9 cellular contexts compared by ENCODE assay signal in genomic region chr19:7658219-7658686, GRCh38. TPM values are rescaled to one million over a fixed set of nuclear protein-coding genes. Genes with fewer than 3 reads are reported as not detected.
DNase-seq lines count a peak whose midpoint lies in the region; ATAC-seq, FAIRE-seq and TF ChIP-seq lines count a peak whose summit lies in the region.
"Had no signal": no experiment of that assay in that cellular context is flagged by ENCODE, and none has a peak within 500 bp of the region (broad histone marks: within the 10 kb centered on the region; RNA-seq: fewer than 3 reads in every experiment).

No MANE protein-coding gene starts in this region.

- no peak overlapping the region for H3K4me3 Mint-ChIP-seq in WTC11

- ATAC-seq in GM18861 (IDR thresholded peaks at IDR 0.05; ENCODE audit: unreplicated experiment): peak; percentile 70
- peak; percentile 72 for ATAC-seq in HG02678 (IDR thresholded peaks at IDR 0.05; ENCODE audit: unreplicated experiment)
- peak; percentile 60; the same call in 1 of the 2 replicates for ATAC-seq in WTC11
- no peak for ATAC-seq in left lobe of liver
- ATAC-seq in pancreas: no peak
- ATAC-seq in HG02981 (IDR thresholded peaks at IDR 0.05; ENCODE audit: unreplicated experiment): no peak

- DNase-seq in WTC11 (ENCODE audit: low spot score) (no peak), myocyte (ENCODE audit: low read depth) (peak; percentile 40), NCI-H2107 treated with DMSO at 0.1 percent for 48 hours (lab: John Stamatoyannopoulos, UW; ENCODE audit: unreplicated experiment) (no peak), left lobe of liver (ENCODE audit: low spot score) (no peak), pancreas (no peak)

- H3K36me3 ChIP-seq in pancreas: no peaks in the 10 kb centered on the region

- no peaks in the 10 kb centered on the region for H3K27me3 ChIP-seq in pancreas

- whole genome bisulfite sequencing in pancreas, 2 donors: 28% methylated on average over 9 of the region's 9 CpGs

- POLR2A ChIA-PET in WTC11 (lab: Charles Lee): no interaction called here

- H3K4me1 ChIP-seq in pancreas: no peaks in the 10 kb centered on the region

- H3K36me3 Mint-ChIP-seq in WTC11: no peaks in the 10 kb centered on the region

- no peaks in the 10 kb centered on the region for H3K9me3 Mint-ChIP-seq in WTC11

- H3K4me3 ChIP-seq in pancreas: no peak overlapping the region

- no peaks in the 10 kb centered on the region for H3K9me3 ChIP-seq in pancreas

- no peak overlapping the region for H3K27ac ChIP-seq in pancreas

- H3K4me1 Mint-ChIP-seq in WTC11: no peaks in the 10 kb centered on the region

- no peak overlapping the region for H3K27ac Mint-ChIP-seq in WTC11

- CTCF ChIA-PET in WTC11 (lab: Charles Lee): interaction anchor here (1.0 to 3.0 kb wide), 2 partner anchors 22 to 90 kb away, joined by 3 to 19 read pairs; partner anchors contain the start of gene TRAPPC5

- no peak for FAIRE-seq in pancreas (lab: Jason Lieb, UNC)
- FAIRE-seq: endothelial cell of umbilical vein had no signal

- H3K27me3 Mint-ChIP-seq in WTC11 (ENCODE audit: low read depth): peaks cover 44% of the 10 kb centered on the region

- intact Hi-C loops in pancreas (cut with DNase I): no loop called here

- TF ChIP-seq CTCF in WTC11 (IDR thresholded peaks at IDR 0.05): no peak
- no peak for TF ChIP-seq CTCF in pancreas (IDR thresholded peaks at IDR 0.05)

TF ChIP-seq in WTC11, 78 proteins besides CTCF, POLR2A, EP300 and RAD21:
- 0 out of 2 replicates have a peak, but pooled peaks have one; percentile 36 for TF ChIP-seq NFYB (CRISPR knock-in tag; conservative IDR thresholded peaks at IDR 0.05; ENCODE audit: low read depth)
- no peak for TF ChIP-seq ZNF138 (CRISPR knock-in tag; conservative IDR thresholded peaks at IDR 0.05)

RNA-seq across cellular contexts. Expression of gene RETN, which starts 10.6 kb away (rescaled TPM):
- total RNA-seq in WTC11 (2021): not detected in 3 replicates
- total RNA-seq in myocyte: not detected in 2 replicates
- polyA plus RNA-seq in myocyte (2012): not detected
- total RNA-seq in left lobe of liver: not detected
- not detected for total RNA-seq in pancreas
- 1 to 10 TPM; 2.2 to 5.9 TPM for polyA plus RNA-seq in pancreas
- total RNA-seq: endothelial cell of umbilical vein had no signal
- polyA plus RNA-seq: endothelial cell of umbilical vein had no signal

RNA-seq across cellular contexts. Expression of gene MCEMP1, which starts 18.6 kb away (rescaled TPM):
- total RNA-seq in WTC11 (2021) (not detected in 3 replicates), myocyte (not detected in 2 replicates), left lobe of liver (0.18 TPM), pancreas (1 to 10 TPM in 1 of 6 donors, under 1 TPM in 3, not detected in 2; 0.16 to 1.5 (median 0.67) TPM)
- polyA plus RNA-seq in myocyte (2012): not detected
- under 1 TPM; 0.19 to 0.28 TPM for polyA plus RNA-seq in pancreas
- total RNA-seq: endothelial cell of umbilical vein had no signal
- polyA plus RNA-seq: endothelial cell of umbilical vein had no signal

RNA-seq across cellular contexts. Expression of gene STXBP2, which starts 21.3 kb away (rescaled TPM):
- total RNA-seq in WTC11 (2021): 68.9 to 79.3 TPM (median 73.0 TPM) in 3 replicates
- 1.9 TPM in 1 of 2 replicates, not detected in the other for total RNA-seq in myocyte
- polyA plus RNA-seq in myocyte (2012): 0.44 TPM
- total RNA-seq in left lobe of liver: 48.0 TPM
- 100 to 1,000 TPM in 1 of 6 donors, 10 to 100 TPM in 5; 45.6 to 104 (median 73.4) TPM for total RNA-seq in pancreas
- polyA plus RNA-seq in pancreas: 100 to 1,000 TPM; 143 to 216 TPM

RNA-seq across cellular contexts. Expression of gene TRAPPC5, which starts 22.4 kb away (rescaled TPM):
- 122 to 127 TPM (median 124 TPM) in 3 replicates for total RNA-seq in WTC11 (2021)
- total RNA-seq in myocyte: 50.4 and 95.9 TPM in 2 replicates
- polyA plus RNA-seq in myocyte (2012): 175 TPM
- 53.7 TPM for total RNA-seq in left lobe of liver
- 10 to 100 TPM; 26.7 to 49.8 (median 38.3) TPM for total RNA-seq in pancreas
- 10 to 100 TPM; 53.0 to 89.9 TPM for polyA plus RNA-seq in pancreas

RNA-seq across cellular contexts. Expression of gene PCP2, which starts 24.7 kb away (rescaled TPM):
- total RNA-seq in WTC11 (2021): 0.48 to 1.1 TPM (median 0.85 TPM) in 3 replicates
- not detected in 2 replicates for total RNA-seq in myocyte
- polyA plus RNA-seq in myocyte (2012): not detected
- total RNA-seq in left lobe of liver: 1.7 TPM
- total RNA-seq in pancreas: 1 to 10 TPM; 1.1 to 3.7 (median 1.8) TPM
- polyA plus RNA-seq in pancreas: 10 to 100 TPM in 1 of 2 donors, 1 to 10 TPM in 1; 8.8 to 35.6 TPM
- total RNA-seq: endothelial cell of umbilical vein had no signal
- polyA plus RNA-seq: endothelial cell of umbilical vein had no signal

Comparison
In these comparisons a context has a peak if more than half of its experiments do, and no peak if none do; other contexts are left out.
1. ATAC-seq: peak in GM18861 (single experiment), HG02678 (single experiment) and WTC11 (single experiment); none in left lobe of liver (single experiment), pancreas (0 of 4) and HG02981 (single experiment).
2. RNA of gene STXBP2, which starts 21.3 kb away (total RNA-seq): 45.6 to 104 TPM in pancreas, 68.9 to 79.3 TPM in WTC11 and 48.0 TPM in left lobe of liver (single experiment); 1.9 TPM in myocyte; every median in the first group is over 10 times any median in the second.